ENCODE assay signal across 1 cellular context in genomic region chr22:42856865-42857704, GRCh38.
TF ChIP-seq lines count a peak whose summit lies in the region.

Gene ARFGAP3 (minus strand): TSS chr22:42857273. CDS start chr22:42857182, 91 bp downstream.

TF ChIP-seq in HepG2, 621 proteins besides CTCF, POLR2A, EP300 and RAD21 (continued from another document and continues in another):
- TF ChIP-seq ZBTB39 (CRISPR knock-in tag; IDR thresholded peaks at IDR 0.05) (no peak), IRF9 (CRISPR knock-in tag; IDR thresholded peaks at IDR 0.05; ENCODE audit: borderline replicate concordance) (peak; percentile 90; the same call in 1 of the 2 replicates), PAX8 (CRISPR knock-in tag; IDR thresholded peaks at IDR 0.05; ENCODE audit: borderline replicate concordance) (no peak), ZNF75D (CRISPR knock-in tag; IDR thresholded peaks at IDR 0.05; ENCODE audit: borderline replicate concordance) (no peak), NR2F2 (IDR thresholded peaks at IDR 0.05; ENCODE audit: borderline replicate concordance, low read depth) (no peak; the same call in 1 of the 2 replicates), SP5 (CRISPR knock-in tag; IDR thresholded peaks at IDR 0.05; ENCODE audit: borderline replicate concordance, low read depth) (peak; percentile 26; the same call in 1 of the 2 replicates), NFE2L2 (IDR thresholded peaks at IDR 0.05; ENCODE audit: low read length) (no peak), ZNF136 (CRISPR knock-in tag; IDR thresholded peaks at IDR 0.05; ENCODE audit: low read depth) (0 out of 2 replicates have a peak, but pooled peaks have one; percentile 68), HNRNPK (IDR thresholded peaks at IDR 0.05; ENCODE audit: low read depth, low read length, poor library complexity, severe bottlenecking) (peak; percentile 66), ZFX (CRISPR knock-in tag; IDR thresholded peaks at IDR 0.05; ENCODE audit: low read depth) (peak; percentile 93), ZNF326 (CRISPR knock-in tag; IDR thresholded peaks at IDR 0.05; ENCODE audit: borderline replicate concordance) (no peak), FOXK2 (IDR thresholded peaks at IDR 0.05) (no peak), DBP (CRISPR knock-in tag; IDR thresholded peaks at IDR 0.05; ENCODE audit: not compliant biosample characterization) (peak; percentile 54), ZNF629 (CRISPR knock-in tag; conservative IDR thresholded peaks at IDR 0.05) (peak; percentile 29; the same call in 1 of the 2 replicates), CCDC6 (CRISPR knock-in tag; IDR thresholded peaks at IDR 0.05) (peak; percentile 93), ZBTB38 (CRISPR knock-in tag; IDR thresholded peaks at IDR 0.05) (peak; percentile 96), ZNF569 (CRISPR knock-in tag; IDR thresholded peaks at IDR 0.05; ENCODE audit: borderline replicate concordance) (no peak), ZNF615 (CRISPR knock-in tag; IDR thresholded peaks at IDR 0.05; ENCODE audit: borderline replicate concordance) (no peak), RORA (CRISPR knock-in tag; IDR thresholded peaks at IDR 0.05) (no peak), ZNF264 (CRISPR knock-in tag; IDR thresholded peaks at IDR 0.05) (peak; percentile 53; the same call in 1 of the 2 replicates), ZFP82 (CRISPR knock-in tag; IDR thresholded peaks at IDR 0.05; ENCODE audit: borderline replicate concordance) (peak; percentile 97; the same call in 1 of the 2 replicates), ZSCAN21 (CRISPR knock-in tag; IDR thresholded peaks at IDR 0.05; ENCODE audit: borderline replicate concordance) (peak; percentile 93), ZNF766 (CRISPR knock-in tag; IDR thresholded peaks at IDR 0.05; ENCODE audit: borderline replicate concordance) (peak; percentile 97), JUN (CRISPR knock-in tag; IDR thresholded peaks at IDR 0.05) (peak; percentile 52; the same call in 1 of the 2 replicates), RFX5 (IDR thresholded peaks at IDR 0.05; ENCODE audit: low read depth, low read length) (no peak), ZNF841 (CRISPR knock-in tag; IDR thresholded peaks at IDR 0.05; ENCODE audit: borderline replicate concordance) (peak; percentile 97), SP2 (CRISPR knock-in tag; IDR thresholded peaks at IDR 0.05) (0 out of 2 replicates have a peak, but pooled peaks have one; percentile 27), PATZ1 (CRISPR knock-in tag; IDR thresholded peaks at IDR 0.05) (no peak), JUND (CRISPR knock-in tag; IDR thresholded peaks at IDR 0.05) (no peak), KAT2B (IDR thresholded peaks at IDR 0.05; ENCODE audit: borderline replicate concordance, low read depth, low read length) (no peak), ATF7 (IDR thresholded peaks at IDR 0.05) (no peak), ATF7 (CRISPR knock-in tag; IDR thresholded peaks at IDR 0.05) (no peak; the same call in 1 of the 2 replicates)
- TF ChIP-seq, protein P1, sequence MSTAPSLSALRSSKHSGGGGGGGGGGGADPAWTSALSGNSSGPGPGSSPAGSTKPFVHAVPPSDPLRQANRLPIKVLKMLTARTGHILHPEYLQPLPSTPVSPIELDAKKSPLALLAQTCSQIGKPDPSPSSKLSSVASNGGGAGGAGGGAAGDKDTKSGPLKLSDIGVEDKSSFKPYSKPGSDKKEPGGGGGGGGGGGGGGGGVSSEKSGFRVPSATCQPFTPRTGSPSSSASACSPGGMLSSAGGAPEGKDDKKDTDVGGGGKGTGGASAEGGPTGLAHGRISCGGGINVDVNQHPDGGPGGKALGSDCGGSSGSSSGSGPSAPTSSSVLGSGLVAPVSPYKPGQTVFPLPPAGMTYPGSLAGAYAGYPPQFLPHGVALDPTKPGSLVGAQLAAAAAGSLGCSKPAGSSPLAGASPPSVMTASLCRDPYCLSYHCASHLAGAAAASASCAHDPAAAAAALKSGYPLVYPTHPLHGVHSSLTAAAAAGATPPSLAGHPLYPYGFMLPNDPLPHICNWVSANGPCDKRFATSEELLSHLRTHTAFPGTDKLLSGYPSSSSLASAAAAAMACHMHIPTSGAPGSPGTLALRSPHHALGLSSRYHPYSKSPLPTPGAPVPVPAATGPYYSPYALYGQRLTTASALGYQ (CRISPR knock-in tag; IDR thresholded peaks at IDR 0.05) = 0 out of 2 replicates have a peak, but pooled peaks have one; percentile 47
- TF ChIP-seq, protein P2, sequence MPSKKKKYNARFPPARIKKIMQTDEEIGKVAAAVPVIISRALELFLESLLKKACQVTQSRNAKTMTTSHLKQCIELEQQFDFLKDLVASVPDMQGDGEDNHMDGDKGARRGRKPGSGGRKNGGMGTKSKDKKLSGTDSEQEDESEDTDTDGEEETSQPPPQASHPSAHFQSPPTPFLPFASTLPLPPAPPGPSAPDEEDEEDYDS (CRISPR knock-in tag; IDR thresholded peaks at IDR 0.05) = peak; percentile 49; the same call in 1 of the 2 replicates
- TF ChIP-seq, protein P3, sequence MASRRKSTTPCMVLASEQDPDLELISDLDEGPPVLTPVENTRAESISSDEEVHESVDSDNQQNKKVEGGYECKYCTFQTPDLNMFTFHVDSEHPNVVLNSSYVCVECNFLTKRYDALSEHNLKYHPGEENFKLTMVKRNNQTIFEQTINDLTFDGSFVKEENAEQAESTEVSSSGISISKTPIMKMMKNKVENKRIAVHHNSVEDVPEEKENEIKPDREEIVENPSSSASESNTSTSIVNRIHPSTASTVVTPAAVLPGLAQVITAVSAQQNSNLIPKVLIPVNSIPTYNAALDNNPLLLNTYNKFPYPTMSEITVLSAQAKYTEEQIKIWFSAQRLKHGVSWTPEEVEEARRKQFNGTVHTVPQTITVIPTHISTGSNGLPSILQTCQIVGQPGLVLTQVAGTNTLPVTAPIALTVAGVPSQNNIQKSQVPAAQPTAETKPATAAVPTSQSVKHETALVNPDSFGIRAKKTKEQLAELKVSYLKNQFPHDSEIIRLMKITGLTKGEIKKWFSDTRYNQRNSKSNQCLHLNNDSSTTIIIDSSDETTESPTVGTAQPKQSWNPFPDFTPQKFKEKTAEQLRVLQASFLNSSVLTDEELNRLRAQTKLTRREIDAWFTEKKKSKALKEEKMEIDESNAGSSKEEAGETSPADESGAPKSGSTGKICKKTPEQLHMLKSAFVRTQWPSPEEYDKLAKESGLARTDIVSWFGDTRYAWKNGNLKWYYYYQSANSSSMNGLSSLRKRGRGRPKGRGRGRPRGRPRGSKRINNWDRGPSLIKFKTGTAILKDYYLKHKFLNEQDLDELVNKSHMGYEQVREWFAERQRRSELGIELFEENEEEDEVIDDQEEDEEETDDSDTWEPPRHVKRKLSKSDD (CRISPR knock-in tag; IDR thresholded peaks at IDR 0.05; ENCODE audit: low read depth) = peak; percentile 89; the same call in 1 of the 2 replicates
- TF ChIP-seq, protein P4, sequence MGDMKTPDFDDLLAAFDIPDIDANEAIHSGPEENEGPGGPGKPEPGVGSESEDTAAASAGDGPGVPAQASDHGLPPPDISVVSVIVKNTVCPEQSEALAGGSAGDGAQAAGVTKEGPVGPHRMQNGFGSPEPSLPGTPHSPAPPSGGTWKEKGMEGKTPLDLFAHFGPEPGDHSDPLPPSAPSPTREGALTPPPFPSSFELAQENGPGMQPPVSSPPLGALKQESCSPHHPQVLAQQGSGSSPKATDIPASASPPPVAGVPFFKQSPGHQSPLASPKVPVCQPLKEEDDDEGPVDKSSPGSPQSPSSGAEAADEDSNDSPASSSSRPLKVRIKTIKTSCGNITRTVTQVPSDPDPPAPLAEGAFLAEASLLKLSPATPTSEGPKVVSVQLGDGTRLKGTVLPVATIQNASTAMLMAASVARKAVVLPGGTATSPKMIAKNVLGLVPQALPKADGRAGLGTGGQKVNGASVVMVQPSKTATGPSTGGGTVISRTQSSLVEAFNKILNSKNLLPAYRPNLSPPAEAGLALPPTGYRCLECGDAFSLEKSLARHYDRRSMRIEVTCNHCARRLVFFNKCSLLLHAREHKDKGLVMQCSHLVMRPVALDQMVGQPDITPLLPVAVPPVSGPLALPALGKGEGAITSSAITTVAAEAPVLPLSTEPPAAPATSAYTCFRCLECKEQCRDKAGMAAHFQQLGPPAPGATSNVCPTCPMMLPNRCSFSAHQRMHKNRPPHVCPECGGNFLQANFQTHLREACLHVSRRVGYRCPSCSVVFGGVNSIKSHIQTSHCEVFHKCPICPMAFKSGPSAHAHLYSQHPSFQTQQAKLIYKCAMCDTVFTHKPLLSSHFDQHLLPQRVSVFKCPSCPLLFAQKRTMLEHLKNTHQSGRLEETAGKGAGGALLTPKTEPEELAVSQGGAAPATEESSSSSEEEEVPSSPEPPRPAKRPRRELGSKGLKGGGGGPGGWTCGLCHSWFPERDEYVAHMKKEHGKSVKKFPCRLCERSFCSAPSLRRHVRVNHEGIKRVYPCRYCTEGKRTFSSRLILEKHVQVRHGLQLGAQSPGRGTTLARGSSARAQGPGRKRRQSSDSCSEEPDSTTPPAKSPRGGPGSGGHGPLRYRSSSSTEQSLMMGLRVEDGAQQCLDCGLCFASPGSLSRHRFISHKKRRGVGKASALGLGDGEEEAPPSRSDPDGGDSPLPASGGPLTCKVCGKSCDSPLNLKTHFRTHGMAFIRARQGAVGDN (CRISPR knock-in tag; IDR thresholded peaks at IDR 0.05) = peak; percentile 97
- TF ChIP-seq, protein P5, sequence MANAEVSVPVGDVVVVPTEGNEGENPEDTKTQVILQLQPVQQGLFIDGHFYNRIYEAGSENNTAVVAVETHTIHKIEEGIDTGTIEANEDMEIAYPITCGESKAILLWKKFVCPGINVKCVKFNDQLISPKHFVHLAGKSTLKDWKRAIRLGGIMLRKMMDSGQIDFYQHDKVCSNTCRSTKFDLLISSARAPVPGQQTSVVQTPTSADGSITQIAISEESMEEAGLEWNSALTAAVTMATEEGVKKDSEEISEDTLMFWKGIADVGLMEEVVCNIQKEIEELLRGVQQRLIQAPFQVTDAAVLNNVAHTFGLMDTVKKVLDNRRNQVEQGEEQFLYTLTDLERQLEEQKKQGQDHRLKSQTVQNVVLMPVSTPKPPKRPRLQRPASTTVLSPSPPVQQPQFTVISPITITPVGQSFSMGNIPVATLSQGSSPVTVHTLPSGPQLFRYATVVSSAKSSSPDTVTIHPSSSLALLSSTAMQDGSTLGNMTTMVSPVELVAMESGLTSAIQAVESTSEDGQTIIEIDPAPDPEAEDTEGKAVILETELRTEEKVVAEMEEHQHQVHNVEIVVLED (CRISPR knock-in tag; IDR thresholded peaks at IDR 0.05; ENCODE audit: borderline replicate concordance) = peak; percentile 40; the same call in 1 of the 2 replicates
- TF ChIP-seq, protein P6, sequence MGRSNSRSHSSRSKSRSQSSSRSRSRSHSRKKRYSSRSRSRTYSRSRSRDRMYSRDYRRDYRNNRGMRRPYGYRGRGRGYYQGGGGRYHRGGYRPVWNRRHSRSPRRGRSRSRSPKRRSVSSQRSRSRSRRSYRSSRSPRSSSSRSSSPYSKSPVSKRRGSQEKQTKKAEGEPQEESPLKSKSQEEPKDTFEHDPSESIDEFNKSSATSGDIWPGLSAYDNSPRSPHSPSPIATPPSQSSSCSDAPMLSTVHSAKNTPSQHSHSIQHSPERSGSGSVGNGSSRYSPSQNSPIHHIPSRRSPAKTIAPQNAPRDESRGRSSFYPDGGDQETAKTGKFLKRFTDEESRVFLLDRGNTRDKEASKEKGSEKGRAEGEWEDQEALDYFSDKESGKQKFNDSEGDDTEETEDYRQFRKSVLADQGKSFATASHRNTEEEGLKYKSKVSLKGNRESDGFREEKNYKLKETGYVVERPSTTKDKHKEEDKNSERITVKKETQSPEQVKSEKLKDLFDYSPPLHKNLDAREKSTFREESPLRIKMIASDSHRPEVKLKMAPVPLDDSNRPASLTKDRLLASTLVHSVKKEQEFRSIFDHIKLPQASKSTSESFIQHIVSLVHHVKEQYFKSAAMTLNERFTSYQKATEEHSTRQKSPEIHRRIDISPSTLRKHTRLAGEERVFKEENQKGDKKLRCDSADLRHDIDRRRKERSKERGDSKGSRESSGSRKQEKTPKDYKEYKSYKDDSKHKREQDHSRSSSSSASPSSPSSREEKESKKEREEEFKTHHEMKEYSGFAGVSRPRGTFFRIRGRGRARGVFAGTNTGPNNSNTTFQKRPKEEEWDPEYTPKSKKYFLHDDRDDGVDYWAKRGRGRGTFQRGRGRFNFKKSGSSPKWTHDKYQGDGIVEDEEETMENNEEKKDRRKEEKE (IDR thresholded peaks at IDR 0.05) = no peak
